13 cellular contexts compared by ENCODE assay signal in genomic region chr5:9358961-9359686, GRCh38.
DNase-seq lines count a peak whose midpoint lies in the region; TF ChIP-seq lines count a peak whose summit lies in the region.
"Had no signal": no experiment of that assay in that cellular context is flagged by ENCODE, and none has a peak within 500 bp of the region (broad histone marks: within the 10 kb centered on the region; RNA-seq: fewer than 3 reads in every experiment).

No MANE protein-coding gene starts in this region.

- no peak for TF ChIP-seq CTCF in fibroblast of the aortic adventitia (IDR thresholded peaks at IDR 0.05; ENCODE audit: insufficient read depth, low read length)
- no peak for TF ChIP-seq CTCF in smooth muscle cell (IDR thresholded peaks at IDR 0.05; ENCODE audit: borderline replicate concordance, insufficient read depth, poor library complexity, severe bottlenecking)

- CTCF ChIA-PET in activated naive CD4-positive, alpha-beta T cell treated with anti-CD3 and anti-CD28 coated beads, Interleukin-2, amount 10 ng/mL, durations not matched to agents 7 days and 5 days (lab: Charles Lee) = no interaction called here

- no peaks in the 10 kb centered on the region for H3K36me3 ChIP-seq in smooth muscle cell (ENCODE audit: low read depth)
- H3K36me3 ChIP-seq: lower lobe of right lung, vagina had no signal

- H3K36me3 Mint-ChIP-seq in activated naive CD4-positive, alpha-beta T cell treated with anti-CD3 and anti-CD28 coated beads, Interleukin-2, amount 10 ng/mL, durations not matched to agents 7 days and 5 days = no peaks in the 10 kb centered on the region
- H3K36me3 Mint-ChIP-seq: stimulated activated naive B cell treated with anti-CD40 and anti-IgM and Interleukin-4, amounts not matched to agents 10 μg/mL and 1 μg/mL and 100 μg/mL, for 72 hours had no signal

- no peak overlapping the region for H3K4me3 Mint-ChIP-seq in activated naive CD4-positive, alpha-beta T cell treated with anti-CD3 and anti-CD28 coated beads, Interleukin-2, amount 10 ng/mL, durations not matched to agents 7 days and 5 days
- H3K4me3 Mint-ChIP-seq: neural crest cell; stimulated activated naive B cell treated with anti-CD40 and anti-IgM and Interleukin-4, amounts not matched to agents 10 μg/mL and 1 μg/mL and 100 μg/mL, for 72 hours had no signal

- no peaks in the 10 kb centered on the region for H3K4me1 ChIP-seq in smooth muscle cell (ENCODE audit: low read depth)
- H3K4me1 ChIP-seq: lower lobe of right lung, vagina had no signal

- 59% methylated on average over 2 of the region's 2 CpGs for WGBS in smooth muscle cell (ENCODE audit: low lambda C conversion rate)

- no peaks in the 10 kb centered on the region for H3K9me3 ChIP-seq in smooth muscle cell (replicated peaks; ENCODE audit: low read depth)
- H3K9me3 ChIP-seq: lower lobe of right lung, vagina had no signal

- H3K4me2 ChIP-seq in smooth muscle cell = peak overlapping the region; percentile 59

- peaks cover 5% of the 10 kb centered on the region for H3F3A ChIP-seq in smooth muscle cell (ENCODE audit: low read depth)

- DNase-seq in HCEC 1CT (peak; percentile 72), amniotic epithelial cell (ENCODE audit: low read depth) (peak; percentile 84), fibroblast of the aortic adventitia (ENCODE audit: low read depth) (peak; percentile 93), smooth muscle cell (lab: John Stamatoyannopoulos, UW; ENCODE audit: unreplicated experiment) (no peak), NCI-H2171 treated with DMSO at 0.1 percent for 48 hours (lab: John Stamatoyannopoulos, UW) (no peak), caudate nucleus (lab: John Stamatoyannopoulos, UW) (no peak)
- DNase-seq in activated naive CD4-positive, alpha-beta T cell treated with anti-CD3 and anti-CD28 coated beads, Interleukin-2, amount 10 ng/mL, durations not matched to agents 7 days and 5 days = no peak
- DNase-seq: activated gamma-delta T cell; lower lobe of right lung; stimulated activated naive B cell treated with anti-CD40 and anti-IgM and Interleukin-4, amounts not matched to agents 10 μg/mL and 1 μg/mL and 100 μg/mL, for 72 hours had no signal

- no peak overlapping the region for H3K4me3 ChIP-seq in fibroblast of the aortic adventitia (ENCODE audit: low read depth, low read length)
- no peak overlapping the region for H3K4me3 ChIP-seq in smooth muscle cell
- H3K4me3 ChIP-seq: lower lobe of right lung, vagina had no signal

- no peaks in the 10 kb centered on the region for H3K79me2 ChIP-seq in smooth muscle cell (ENCODE audit: low read depth)

- peaks cover 21% of the 10 kb centered on the region for H3K4me1 Mint-ChIP-seq in activated naive CD4-positive, alpha-beta T cell treated with anti-CD3 and anti-CD28 coated beads, Interleukin-2, amount 10 ng/mL, durations not matched to agents 7 days and 5 days

- H3K9me3 Mint-ChIP-seq in activated naive CD4-positive, alpha-beta T cell treated with anti-CD3 and anti-CD28 coated beads, Interleukin-2, amount 10 ng/mL, durations not matched to agents 7 days and 5 days = peaks cover 3% of the 10 kb centered on the region
- H3K9me3 Mint-ChIP-seq: neural crest cell had no signal

- H3K27ac ChIP-seq in smooth muscle cell (ENCODE audit: low read depth) (peak overlapping the region; percentile 47), caudate nucleus (ENCODE audit: low read depth, low read length) (no peak overlapping the region)
- H3K27ac ChIP-seq: lower lobe of right lung, vagina, VCaP had no signal

- no peaks in the 10 kb centered on the region for H3K27me3 ChIP-seq in smooth muscle cell (ENCODE audit: low read depth)
- H3K27me3 ChIP-seq: vagina had no signal

- no peaks in the 10 kb centered on the region for H3K27me3 Mint-ChIP-seq in activated naive CD4-positive, alpha-beta T cell treated with anti-CD3 and anti-CD28 coated beads, Interleukin-2, amount 10 ng/mL, durations not matched to agents 7 days and 5 days
- H3K27me3 Mint-ChIP-seq: stimulated activated naive B cell treated with anti-CD40 and anti-IgM and Interleukin-4, amounts not matched to agents 10 μg/mL and 1 μg/mL and 100 μg/mL, for 72 hours had no signal

- no peak overlapping the region for H3K27ac Mint-ChIP-seq in activated naive CD4-positive, alpha-beta T cell treated with anti-CD3 and anti-CD28 coated beads, Interleukin-2, amount 10 ng/mL, durations not matched to agents 7 days and 5 days
- H3K27ac Mint-ChIP-seq: stimulated activated naive B cell treated with anti-CD40 and anti-IgM and Interleukin-4, amounts not matched to agents 10 μg/mL and 1 μg/mL and 100 μg/mL, for 72 hours had no signal

- H2AFZ ChIP-seq in smooth muscle cell (ENCODE audit: low read depth) = no peak overlapping the region

- H4K20me1 ChIP-seq in smooth muscle cell (ENCODE audit: low read depth) = peaks cover 5% of the 10 kb centered on the region

- H3K9ac ChIP-seq in smooth muscle cell (ENCODE audit: low read depth) = no peak overlapping the region

Comparison
In these comparisons a context has a peak if more than half of its experiments do, and no peak if none do; other contexts are left out.
1. DNase-seq: peak in HCEC 1CT (single experiment), amniotic epithelial cell (single experiment) and fibroblast of the aortic adventitia (single experiment); none in smooth muscle cell (single experiment), NCI-H2171 treated with DMSO at 0.1 percent for 48 hours (single experiment), caudate nucleus (0 of 61) and activated naive CD4-positive, alpha-beta T cell treated with anti-CD3 and anti-CD28 coated beads, Interleukin-2, amount 10 ng/mL, durations not matched to agents 7 days and 5 days (single experiment).